8 cellular contexts compared by ENCODE assay signal in the genomic region with DNA sequence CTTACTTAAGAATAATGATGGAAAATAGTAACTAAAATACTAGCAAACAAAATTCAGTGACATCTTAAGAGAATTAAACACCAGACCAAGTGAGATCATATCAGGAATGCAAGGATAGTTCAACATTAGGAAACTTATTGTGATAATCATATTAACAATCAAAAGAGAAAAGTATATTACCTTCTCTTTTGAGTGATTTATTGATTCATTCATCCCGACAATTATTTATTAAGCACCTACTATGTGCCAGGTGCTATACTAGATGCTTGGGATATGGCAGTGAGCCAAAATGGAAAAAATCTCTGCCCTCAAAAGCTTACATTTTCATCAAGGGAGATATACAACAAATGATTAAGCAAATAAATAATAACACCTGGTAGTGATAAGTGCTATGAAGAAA.
"Had no signal": no experiment of that assay in that cellular context is flagged by ENCODE, and none has a peak within 500 bp of the region (broad histone marks: within the 10 kb centered on the region; RNA-seq: fewer than 3 reads in every experiment).

No MANE protein-coding gene starts in this region.

- DNase-seq: GDM1, GF-D8 had no signal

- H3K4me3 ChIP-seq: GM12878 had no signal

- FAIRE-seq: G401.6, GM12878, GM12891, GM12892, GM18507, GM19239 had no signal

- ATAC-seq: GM12878 had no signal
